Comparison of ENCODE assay signal across 23 cellular contexts in the genomic region with DNA sequence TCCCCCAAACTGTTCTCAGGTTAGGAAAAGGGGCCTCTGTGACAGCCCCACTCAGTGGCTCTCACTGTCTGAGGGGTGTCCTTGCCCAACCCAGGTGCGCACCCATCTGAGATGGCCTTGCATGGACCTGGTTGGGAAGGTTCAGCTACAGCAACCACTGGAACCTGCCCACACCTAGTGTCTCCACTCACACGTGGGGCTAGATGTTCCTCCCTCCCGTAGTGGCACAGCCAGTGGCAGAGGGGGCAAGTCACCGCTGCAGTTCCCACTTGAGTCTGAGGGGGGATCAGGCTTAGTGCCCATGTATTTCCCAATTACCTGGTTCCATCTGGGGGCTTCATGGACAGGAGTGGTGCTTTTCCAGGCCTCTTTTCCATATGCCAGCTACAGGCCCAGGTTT. TPM values are rescaled to one million over a fixed set of nuclear protein-coding genes. Genes with fewer than 3 reads are reported as not detected.
"Had no signal": no experiment of that assay in that cellular context is flagged by ENCODE, and none has a peak within 500 bp of the region (broad histone marks: within the 10 kb centered on the region; RNA-seq: fewer than 3 reads in every experiment).

No MANE protein-coding gene starts in this region.

- H3K27ac Mint-ChIP-seq: stimulated activated memory B cell treated with anti-CD40 and anti-IgM and Interleukin-4, amounts not matched to agents 10 μg/mL and 1 μg/mL and 100 μg/mL, for 72 hours had no signal

- H3K36me3 Mint-ChIP-seq: stimulated activated memory B cell treated with anti-CD40 and anti-IgM and Interleukin-4, amounts not matched to agents 10 μg/mL and 1 μg/mL and 100 μg/mL, for 72 hours had no signal

- ATAC-seq: body of pancreas; left cardiac atrium; left ventricle myocardium superior; sciatic nerve; stimulated activated memory B cell treated with anti-CD40 and anti-IgM and Interleukin-4, amounts not matched to agents 10 μg/mL and 1 μg/mL and 100 μg/mL, for 72 hours had no signal

- H3K9me3 Mint-ChIP-seq: activated T-cell treated with anti-CD3 and anti-CD28 coated beads, Interleukin-2, amount 50 U/mL, for 72 hours; stimulated activated memory B cell treated with anti-CD40 and anti-IgM and Interleukin-4, amounts not matched to agents 10 μg/mL and 1 μg/mL and 100 μg/mL, for 72 hours had no signal

- DNase-seq: activated CD4-positive, alpha-beta T cell treated with anti-CD3 and anti-CD28 coated beads, Interleukin-2, amount 50 U/mL, for 1 hour; activated CD4-positive, CD25-positive, alpha-beta regulatory T cell; activated effector memory CD4-positive, alpha-beta T cell treated with anti-CD3 and anti-CD28 coated beads, Interleukin-2, amount 50 U/mL, for 16 hours; activated naive CD4-positive, alpha-beta T cell treated with anti-CD3 and anti-CD28 coated beads, Interleukin-2, amount 50 U/mL, for 16 hours; adrenal gland; aorta; body of pancreas; colonic mucosa; effector CD8-positive, alpha-beta T cell; glutamatergic neuron; left cardiac atrium; left ventricle myocardium superior; ovary; retina; stimulated activated CD4-positive, alpha-beta T cell treated with anti-CD3 and anti-CD28 coated beads, Interleukin-12 subunit alpha, Interleukin-12 subunit beta, amount 100 ng/mL, for 4 hours; stimulated activated CD4-positive, alpha-beta T cell treated with anti-CD3 and anti-CD28 coated beads, Interleukin-4, amount 100 ng/mL, for 24 hours; testis; trophoblast cell had no signal

- H3K4me3 Mint-ChIP-seq: activated T-cell treated with anti-CD3 and anti-CD28 coated beads, Interleukin-2, amount 50 U/mL, for 72 hours; stimulated activated memory B cell treated with anti-CD40 and anti-IgM and Interleukin-4, amounts not matched to agents 10 μg/mL and 1 μg/mL and 100 μg/mL, for 72 hours had no signal

- H3K4me1 Mint-ChIP-seq: stimulated activated memory B cell treated with anti-CD40 and anti-IgM and Interleukin-4, amounts not matched to agents 10 μg/mL and 1 μg/mL and 100 μg/mL, for 72 hours had no signal

RNA-seq across cellular contexts. Expression of gene SAMD11, which starts 47.3 kb away (rescaled TPM):
- total RNA-seq: lung microvascular endothelial cell; T-helper 1 cell treated with Interleukin-12 subunit alpha and Interleukin-12 subunit beta and Interleukin-4 antibody, amounts not matched to agents 30 ng/mL and 1 ng/mL, for 36 hours had no signal
